21 cellular contexts compared by ENCODE assay signal in the genomic region with DNA sequence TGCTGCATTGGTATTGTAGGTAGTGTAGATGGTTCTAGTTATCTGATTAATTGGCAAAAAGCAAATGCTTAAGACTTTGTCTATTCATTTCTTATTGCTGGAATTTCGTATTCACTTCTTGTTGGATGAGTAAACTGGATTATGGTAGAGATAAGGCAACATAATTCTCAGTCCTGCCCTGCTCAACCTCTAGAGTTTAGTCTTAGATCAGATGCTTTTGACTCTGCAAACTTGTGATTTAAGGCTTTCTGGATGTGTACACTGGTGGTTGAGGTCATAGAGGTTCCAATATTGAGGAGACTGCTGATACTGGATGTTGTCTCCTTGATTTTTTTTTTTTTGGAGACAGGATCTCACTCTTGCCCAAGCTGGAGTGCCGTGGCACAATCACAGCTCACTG. TPM values are rescaled to one million over a fixed set of nuclear protein-coding genes. Genes with fewer than 3 reads are reported as not detected.
A peak's percentile ranks its signal among the peaks of the same experiment; 100 is the strongest.
DNase-seq lines count a peak whose midpoint lies in the region; ATAC-seq, FAIRE-seq and TF ChIP-seq lines count a peak whose summit lies in the region.
"Had no signal": no experiment of that assay in that cellular context is flagged by ENCODE, and none has a peak within 500 bp of the region (broad histone marks: within the 10 kb centered on the region; RNA-seq: fewer than 3 reads in every experiment).

No MANE protein-coding gene starts in this region.

- CTCF ChIA-PET in CD4-positive, alpha-beta memory T cell (lab: Charles Lee; ENCODE audit: partially characterized antibody): interaction anchor here (0.7 to 6.3 kb wide), 19 partner anchors 10 to 117 kb away, joined by 3 to 45 read pairs (median 4); a partner anchor contains a TSS

- no peak for TF ChIP-seq POLR2A in H54 (IDR thresholded peaks at IDR 0.05; ENCODE audit: low read depth, low read length)

- H3K4me1 Mint-ChIP-seq in CD4-positive, alpha-beta memory T cell: peaks cover 41 to 75% (median 56%) of the 10 kb centered on the region in 4 donors
- H3K4me1 Mint-ChIP-seq in activated naive CD8-positive, alpha-beta T cell (ENCODE audit: low read depth): peaks cover 65% of the 10 kb centered on the region
- H3K4me1 Mint-ChIP-seq in natural killer cell: peaks cover 49 to 57% of the 10 kb centered on the region in 2 donors

- no peaks in the 10 kb centered on the region for H3K9me3 Mint-ChIP-seq in CD4-positive, alpha-beta memory T cell
- no peaks in the 10 kb centered on the region for H3K9me3 Mint-ChIP-seq in activated naive CD8-positive, alpha-beta T cell (ENCODE audit: low read depth)
- H3K9me3 Mint-ChIP-seq in natural killer cell: no peaks in the 10 kb centered on the region
- H3K9me3 Mint-ChIP-seq: nephron had no signal

- peaks cover 6 to 8% of the 10 kb centered on the region in 2 donors for H3K36me3 Mint-ChIP-seq in CD4-positive, alpha-beta memory T cell
- H3K36me3 Mint-ChIP-seq in activated naive CD8-positive, alpha-beta T cell: peaks cover 8% of the 10 kb centered on the region
- H3K36me3 Mint-ChIP-seq in natural killer cell: no peaks in the 10 kb centered on the region

- peak overlapping the region; percentile 26 for H3K27ac ChIP-seq in CD4-positive, alpha-beta memory T cell (ENCODE audit: low read depth, low read length)
- H3K27ac ChIP-seq in left ventricle myocardium inferior (replicated peaks): no peak overlapping the region
- H3K27ac ChIP-seq: breast epithelium, C4-2B, epithelial cell of prostate, hepatocyte, lower lobe of right lung, Peyer's patch, VCaP had no signal

- peak; percentile 53 for FAIRE-seq in H54 (lab: Jason Lieb, UNC)

- no peak for TF ChIP-seq CTCF in natural killer cell (IDR thresholded peaks at IDR 0.05)
- TF ChIP-seq CTCF in left ventricle myocardium inferior (IDR thresholded peaks at IDR 0.05; ENCODE audit: borderline replicate concordance): no peak

- intact Hi-C loops in CD4-positive, alpha-beta memory T cell (cut with micrococcal nuclease): loop anchor here (1.0 to 2.0 kb wide), 2 partner anchors 34 to 49 kb away; a partner anchor contains a TSS
- intact Hi-C loops in natural killer cell (cut with micrococcal nuclease) (loop anchor here (5.0 kb wide), 1 partner anchor 34 kb away; a partner anchor contains a TSS), left ventricle myocardium inferior (cut with micrococcal nuclease) (no loop called here)

- peaks cover 47% of the 10 kb centered on the region for H3K4me1 ChIP-seq in CD4-positive, alpha-beta memory T cell (ENCODE audit: insufficient read depth, low read length)
- no peaks in the 10 kb centered on the region for H3K4me1 ChIP-seq in left ventricle myocardium inferior
- H3K4me1 ChIP-seq: breast epithelium, lower lobe of right lung, Peyer's patch had no signal

- POLR2A ChIA-PET in CD4-positive, alpha-beta memory T cell (lab: Charles Lee; ENCODE audit: partially characterized antibody): interaction anchor here (0.9 to 3.0 kb wide), 2 partner anchors 35 to 117 kb away, joined by 3 to 11 read pairs; a partner anchor contains a TSS

- no peak for DNase-seq in CD4-positive, alpha-beta memory T cell
- no peak for DNase-seq in H54 (ENCODE audit: insufficient read length, low spot score)
- DNase-seq in natural killer cell: no peak
- no peak for DNase-seq in amygdala (lab: John Stamatoyannopoulos, UW)
- no peak for DNase-seq in cerebellar cortex (ENCODE audit: low spot score)
- DNase-seq in left ventricle myocardium inferior: no peak
- DNase-seq: activated gamma-delta T cell treated with Interleukin-2 at 50 U/mL for 16 hours; lower lobe of right lung; NCI-H1436; NCI-H226; Peyer's patch; stimulated activated CD4-positive, alpha-beta T cell treated with anti-CD3 and anti-CD28 coated beads, Interleukin-4, amount 100 ng/mL, for 4 hours; T1000 had no signal

- no peaks in the 10 kb centered on the region for H3K27me3 Mint-ChIP-seq in CD4-positive, alpha-beta memory T cell
- H3K27me3 Mint-ChIP-seq in activated naive CD8-positive, alpha-beta T cell: no peaks in the 10 kb centered on the region
- H3K27me3 Mint-ChIP-seq in natural killer cell (ENCODE audit: low read depth in 2 of 2): no peaks in the 10 kb centered on the region
- H3K27me3 Mint-ChIP-seq: type B pancreatic cell had no signal

- H3K4me3 Mint-ChIP-seq in CD4-positive, alpha-beta memory T cell: peak overlapping the region in 3 of 8 donors; percentile 4 to 85 (median 5)
- H3K4me3 Mint-ChIP-seq in activated naive CD8-positive, alpha-beta T cell: peak overlapping the region; percentile 23
- H3K4me3 Mint-ChIP-seq in natural killer cell: no peak overlapping the region
- H3K4me3 Mint-ChIP-seq: nephron, type B pancreatic cell had no signal

- H3K27me3 ChIP-seq in CD4-positive, alpha-beta memory T cell (ENCODE audit: insufficient read depth, low read length): no peaks in the 10 kb centered on the region
- no peaks in the 10 kb centered on the region for H3K27me3 ChIP-seq in left ventricle myocardium inferior (ENCODE audit: low read depth)
- H3K27me3 ChIP-seq: breast epithelium, hepatocyte, Peyer's patch had no signal

- H3K4me3 ChIP-seq in CD4-positive, alpha-beta memory T cell (ENCODE audit: low read length in 2 of 2): no peak overlapping the region
- H3K4me3 ChIP-seq in left ventricle myocardium inferior: no peak overlapping the region
- H3K4me3 ChIP-seq: breast epithelium, hepatocyte, lower lobe of right lung, Peyer's patch had no signal

- ATAC-seq in natural killer cell: no peak
- ATAC-seq: lower lobe of right lung had no signal

- H3K36me3 ChIP-seq in CD4-positive, alpha-beta memory T cell (ENCODE audit: insufficient read depth, low read length): no peaks in the 10 kb centered on the region
- H3K36me3 ChIP-seq in left ventricle myocardium inferior: no peaks in the 10 kb centered on the region
- H3K36me3 ChIP-seq: breast epithelium, lower lobe of right lung, Peyer's patch had no signal

- no peaks in the 10 kb centered on the region for H3K9me3 ChIP-seq in CD4-positive, alpha-beta memory T cell (ENCODE audit: control insufficient read depth in 1 of 2, low read length in 2 of 2)
- no peaks in the 10 kb centered on the region for H3K9me3 ChIP-seq in left ventricle myocardium inferior (replicated peaks)
- H3K9me3 ChIP-seq: breast epithelium, lower lobe of right lung, Peyer's patch had no signal

- peak overlapping the region in 6 of 7 donors; percentile 23 to 90 (median 84) for H3K27ac Mint-ChIP-seq in CD4-positive, alpha-beta memory T cell
- H3K27ac Mint-ChIP-seq in activated naive CD8-positive, alpha-beta T cell: peak overlapping the region; percentile 94
- peak overlapping the region; percentile 79 to 84 for H3K27ac Mint-ChIP-seq in natural killer cell
- H3K27ac Mint-ChIP-seq: nephron, type B pancreatic cell had no signal

RNA-seq across cellular contexts. Expression of a gene that starts 35.0 kb away (rescaled TPM):
- total RNA-seq in CD4-positive, alpha-beta memory T cell: 100 to 1,000 TPM; 151 to 157 TPM
- 100 to 1,000 TPM; 133 to 158 TPM for polyA plus RNA-seq in CD4-positive, alpha-beta memory T cell
- total RNA-seq in natural killer cell (10 to 100 TPM; 80.4 to 95.2 (median 80.6) TPM), left ventricle myocardium inferior (9.7 TPM)
